20 cellular contexts compared by ENCODE assay signal in genomic region chr7:94679341-94679740, GRCh38. TPM values are rescaled to one million over a fixed set of nuclear protein-coding genes. Genes with fewer than 3 reads are reported as not detected.
DNase-seq lines count a peak whose midpoint lies in the region; TF ChIP-seq lines count a peak whose summit lies in the region.
"Had no signal": no experiment of that assay in that cellular context is flagged by ENCODE, and none has a peak within 500 bp of the region (broad histone marks: within the 10 kb centered on the region; RNA-seq: fewer than 3 reads in every experiment).

No MANE protein-coding gene starts in this region.

- DNase-seq in EH (ENCODE audit: low read depth) (peak; percentile 3), NCI-H226 (peak; percentile 36), fibroblast of lung (ENCODE audit: low read depth in 2 of 2) (peak; percentile 30 to 36), iris pigment epithelial cell (ENCODE audit: low read depth) (peak; percentile 29), MG63 (no peak), UCSD-AML1 (lab: John Stamatoyannopoulos, UW; ENCODE audit: unreplicated experiment) (no peak), KG1 (lab: John Stamatoyannopoulos, UW) (no peak)
- DNase-seq: AML-193; Caco-2; CD4-positive, alpha-beta T cell; DMS153; DMS79 treated with DMSO at 0.1 percent for 48 hours; EL; GM23248; HFFc6 had no signal

- no peak overlapping the region for H3K4me2 ChIP-seq in fibroblast of lung (ENCODE audit: extremely low read depth, insufficient read depth, low read length)
- H3K4me2 ChIP-seq: A549 had no signal

- H3K9me3 ChIP-seq in fibroblast of lung (ENCODE audit: control insufficient read depth, insufficient read depth, low read depth, low read length) (no peaks in the 10 kb centered on the region), MG63 (no peaks in the 10 kb centered on the region)
- H3K9me3 ChIP-seq: A549, Caco-2 had no signal

- H3K4me1 ChIP-seq in fibroblast of lung (ENCODE audit: control insufficient read depth, extremely low read depth, insufficient read depth, low read length), result no peaks in the 10 kb centered on the region
- H3K4me1 ChIP-seq: A549 had no signal

- no peak overlapping the region for H3K27ac ChIP-seq in fibroblast of lung (ENCODE audit: insufficient read depth, low read length)
- H3K27ac ChIP-seq: 22Rv1, A549, C4-2B, GM23248, HL-60 had no signal

- TF ChIP-seq CTCF in fibroblast of lung (conservative IDR thresholded peaks at IDR 0.05 in 1 of 2, IDR thresholded peaks at IDR 0.05 in 1 of 2; ENCODE audit: low read depth in 1 of 2, low read length in 2 of 2), result no peak

- H3K36me3 ChIP-seq in fibroblast of lung (ENCODE audit: control insufficient read depth, insufficient read depth, low read length) (no peaks in the 10 kb centered on the region), MG63 (no peaks in the 10 kb centered on the region)

- H3K27me3 ChIP-seq in fibroblast of lung (ENCODE audit: control insufficient read depth, insufficient read depth, low read length) (no peaks in the 10 kb centered on the region), MG63 (no peaks in the 10 kb centered on the region)

- no peak overlapping the region for H2AFZ ChIP-seq in fibroblast of lung (ENCODE audit: low read length)
- H2AFZ ChIP-seq: GM23248 had no signal

- no peaks in the 10 kb centered on the region for H4K20me1 ChIP-seq in fibroblast of lung (ENCODE audit: control insufficient read depth, extremely low read depth, insufficient read depth, low read length)

- H3K79me2 ChIP-seq in fibroblast of lung (ENCODE audit: control insufficient read depth, insufficient read depth, low read length), result no peaks in the 10 kb centered on the region

- H3K4me3 ChIP-seq in fibroblast of lung (replicated peaks in 1 of 4; ENCODE audit: control extremely low read depth in 1 of 4, insufficient read depth in 1 of 4, low read depth in 3 of 4, low read length in 4 of 4), result no peak overlapping the region
- no peak overlapping the region for H3K4me3 ChIP-seq in MG63
- H3K4me3 ChIP-seq: A549, GM23248, K562 had no signal

- no peak overlapping the region for H3K9ac ChIP-seq in fibroblast of lung (ENCODE audit: insufficient read depth, low read length)
- H3K9ac ChIP-seq: GM23248 had no signal

RNA-seq across cellular contexts. Expression of gene SGCE, which starts 23.4 kb away (rescaled TPM):
- total RNA-seq in fibroblast of lung, result 93.2 and 106 TPM in 2 replicates
- 72.3 and 184 TPM in 2 replicates for polyA plus RNA-seq in fibroblast of lung
- 43.4 and 92.7 TPM in 2 replicates for polyA plus RNA-seq in fibroblast of lung (2012)
- polyA minus RNA-seq in fibroblast of lung (ENCODE audit: low replicate concordance), result 17.9 and 19.9 TPM in 2 replicates
- 16.8 and 24.7 TPM in 2 replicates for total RNA-seq in MG63 (2014; rRNA removed; shearing (Covaris generic); ENCODE audit: low replicate concordance)

Comparison
In these comparisons a context has a peak if more than half of its experiments do, and no peak if none do; other contexts are left out.
1. DNase-seq: peak in EH (single experiment), NCI-H226 (single experiment), fibroblast of lung (2 of 2) and iris pigment epithelial cell (single experiment); none in MG63 (single experiment), UCSD-AML1 (single experiment) and KG1 (single experiment).